1 cellular context compared by ENCODE assay signal in the genomic region with DNA sequence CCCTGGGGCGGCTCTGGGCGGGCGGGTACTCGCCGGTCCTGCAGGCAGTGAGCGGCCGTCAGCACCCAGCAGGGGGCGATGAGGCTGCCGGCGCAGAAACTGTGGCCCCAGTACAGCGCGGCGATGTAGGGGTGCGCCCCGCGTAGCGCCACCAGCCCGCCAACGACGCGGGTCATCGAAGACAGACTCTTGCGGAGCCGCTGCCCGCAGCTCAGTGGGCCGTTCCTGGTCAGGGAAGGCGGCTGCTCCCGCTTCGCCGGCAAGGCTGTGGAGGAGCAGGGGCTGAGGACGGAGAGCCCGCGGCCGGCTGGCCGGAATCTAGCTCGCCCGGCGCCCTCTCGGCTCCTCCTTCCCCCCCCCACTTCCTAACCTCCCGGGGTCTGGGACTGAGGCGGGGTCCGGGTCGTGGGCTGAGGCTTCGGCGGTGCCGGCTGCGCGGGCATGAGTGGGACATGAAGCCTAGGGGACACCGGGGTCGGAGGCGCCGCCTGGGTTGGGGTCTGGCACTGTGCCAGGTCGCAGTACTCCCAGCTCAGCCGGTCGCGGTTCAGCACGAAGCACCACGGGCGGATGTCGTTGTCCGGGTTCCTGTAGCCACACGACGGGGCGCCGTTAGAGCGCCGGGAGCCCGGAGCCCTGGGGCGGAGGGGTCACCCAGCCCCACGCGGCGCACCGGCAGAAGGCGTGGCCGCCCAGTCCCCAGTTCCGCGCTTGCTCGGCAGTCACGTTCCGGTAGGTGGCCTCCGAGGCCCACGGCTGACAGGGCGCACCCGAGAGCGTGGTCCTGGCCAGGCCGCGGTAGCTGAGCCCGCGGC.
TF ChIP-seq lines count a peak whose summit lies in the region.

No MANE protein-coding gene starts in this region.

TF ChIP-seq in HepG2, 621 proteins besides CTCF, POLR2A, EP300 and RAD21 (continued from another document and continues in another):
- TF ChIP-seq ZNF142 (CRISPR knock-in tag; IDR thresholded peaks at IDR 0.05) (no peak), BRD4 (CRISPR knock-in tag; IDR thresholded peaks at IDR 0.05) (peak; percentile 52; the same call in 1 of the 2 replicates), ZFP37 (CRISPR knock-in tag; IDR thresholded peaks at IDR 0.05; ENCODE audit: borderline replicate concordance) (no peak), MTA3 (CRISPR knock-in tag; IDR thresholded peaks at IDR 0.05) (no peak), PRMT3 (CRISPR knock-in tag; IDR thresholded peaks at IDR 0.05; ENCODE audit: borderline replicate concordance, low read depth) (no peak), NR2F6 (IDR thresholded peaks at IDR 0.05) (no peak), NR2F6 (CRISPR knock-in tag; IDR thresholded peaks at IDR 0.05) (no peak), ZFP90 (CRISPR knock-in tag; IDR thresholded peaks at IDR 0.05; ENCODE audit: borderline replicate concordance) (0 out of 2 replicates have a peak, but pooled peaks have one; percentile 55), ZNF230 (CRISPR knock-in tag; IDR thresholded peaks at IDR 0.05) (no peak), ASH2L (IDR thresholded peaks at IDR 0.05; ENCODE audit: insufficient read length, low read depth, low read length) (no peak), ZBTB3 (CRISPR knock-in tag; IDR thresholded peaks at IDR 0.05; ENCODE audit: borderline replicate concordance, low read depth) (no peak), RBAK (CRISPR knock-in tag; IDR thresholded peaks at IDR 0.05) (no peak), ZNF724P (CRISPR knock-in tag; IDR thresholded peaks at IDR 0.05; ENCODE audit: borderline replicate concordance) (no peak), ZBTB39 (CRISPR knock-in tag; IDR thresholded peaks at IDR 0.05) (0 out of 2 replicates have a peak, but pooled peaks have one; percentile 36), ZGPAT (CRISPR knock-in tag; IDR thresholded peaks at IDR 0.05) (no peak), ZNF777 (CRISPR knock-in tag; IDR thresholded peaks at IDR 0.05) (no peak), GATAD1 (CRISPR knock-in tag; IDR thresholded peaks at IDR 0.05) (0 out of 2 replicates have a peak, but pooled peaks have one; percentile 36), ARID4A (CRISPR knock-in tag; IDR thresholded peaks at IDR 0.05; ENCODE audit: borderline replicate concordance) (peak; percentile 56; the same call in 1 of the 2 replicates), RBM39 (IDR thresholded peaks at IDR 0.05; ENCODE audit: low read depth, low read length, poor library complexity, severe bottlenecking) (no peak), ZNF484 (CRISPR knock-in tag; IDR thresholded peaks at IDR 0.05; ENCODE audit: borderline replicate concordance, low read depth) (no peak), KIAA2018 (CRISPR knock-in tag; IDR thresholded peaks at IDR 0.05; ENCODE audit: borderline replicate concordance) (no peak), ADNP (CRISPR knock-in tag; IDR thresholded peaks at IDR 0.05) (no peak), KDM5B (CRISPR knock-in tag; IDR thresholded peaks at IDR 0.05; ENCODE audit: borderline replicate concordance) (peak; percentile 35; the same call in 1 of the 2 replicates)
- TF ChIP-seq, protein P1, sequence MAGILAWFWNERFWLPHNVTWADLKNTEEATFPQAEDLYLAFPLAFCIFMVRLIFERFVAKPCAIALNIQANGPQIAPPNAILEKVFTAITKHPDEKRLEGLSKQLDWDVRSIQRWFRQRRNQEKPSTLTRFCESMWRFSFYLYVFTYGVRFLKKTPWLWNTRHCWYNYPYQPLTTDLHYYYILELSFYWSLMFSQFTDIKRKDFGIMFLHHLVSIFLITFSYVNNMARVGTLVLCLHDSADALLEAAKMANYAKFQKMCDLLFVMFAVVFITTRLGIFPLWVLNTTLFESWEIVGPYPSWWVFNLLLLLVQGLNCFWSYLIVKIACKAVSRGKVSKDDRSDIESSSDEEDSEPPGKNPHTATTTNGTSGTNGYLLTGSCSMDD (CRISPR knock-in tag; IDR thresholded peaks at IDR 0.05) = no peak
- TF ChIP-seq, protein P2, sequence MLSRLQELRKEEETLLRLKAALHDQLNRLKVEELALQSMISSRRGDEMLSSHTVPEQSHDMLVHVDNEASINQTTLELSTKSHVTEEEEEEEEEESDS (CRISPR knock-in tag; IDR thresholded peaks at IDR 0.05; ENCODE audit: borderline replicate concordance) = no peak
